In genomic region chr7:151992375-151992774, GRCh38 we compare ENCODE assay signal across 1 cellular context.
TF ChIP-seq lines count a peak whose summit lies in the region.

No MANE protein-coding gene starts in this region.

TF ChIP-seq in HepG2, 621 proteins besides CTCF, POLR2A, EP300 and RAD21 (continued from another document):
- no peak for TF ChIP-seq ZNF431 (CRISPR knock-in tag; IDR thresholded peaks at IDR 0.05; ENCODE audit: borderline replicate concordance, low read depth)
- TF ChIP-seq ZNF720 (CRISPR knock-in tag; IDR thresholded peaks at IDR 0.05) = no peak
